In the genomic region with DNA sequence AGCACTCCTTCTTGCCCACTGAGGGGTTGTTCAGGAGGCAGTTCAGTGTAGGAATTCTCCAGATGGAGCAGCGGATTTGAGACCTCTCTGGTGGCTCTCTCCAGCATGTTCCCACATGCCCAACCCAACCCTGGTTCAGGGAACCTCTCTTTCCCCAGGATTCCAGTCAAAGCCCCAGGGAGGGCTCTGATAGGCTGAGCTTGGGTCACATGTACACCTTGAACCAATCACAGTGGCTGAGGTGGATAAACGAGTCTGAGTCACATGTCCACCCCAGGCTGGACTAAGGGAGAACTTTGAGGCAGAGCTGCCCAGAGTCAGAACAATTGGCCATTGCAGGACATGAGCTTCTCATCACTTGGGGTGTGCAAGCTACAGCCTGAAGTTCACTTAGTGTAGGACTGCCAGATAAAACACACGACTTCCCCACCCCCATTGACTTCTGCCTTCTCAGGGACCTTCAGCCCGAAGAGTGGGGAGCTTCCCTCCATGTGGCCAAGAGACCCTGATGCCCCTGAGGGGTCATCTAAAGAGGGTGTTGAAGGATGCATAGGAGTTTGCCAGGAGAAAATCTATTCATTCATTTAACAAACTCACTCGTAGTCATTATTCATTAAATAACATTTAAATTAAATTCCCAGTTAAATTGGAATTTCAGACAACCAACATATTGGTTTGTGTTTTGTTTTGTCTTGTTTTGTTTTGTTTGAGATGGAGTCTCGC, we compare ENCODE assay signal across 12 cellular contexts. TPM values are rescaled to one million over a fixed set of nuclear protein-coding genes. Genes with fewer than 3 reads are reported as not detected.
DNase-seq lines count a peak whose midpoint lies in the region; ATAC-seq and TF ChIP-seq lines count a peak whose summit lies in the region.
"Had no signal": no experiment of that assay in that cellular context is flagged by ENCODE, and none has a peak within 500 bp of the region (broad histone marks: within the 10 kb centered on the region; RNA-seq: fewer than 3 reads in every experiment).

No MANE protein-coding gene starts in this region.

- H3K9ac ChIP-seq in mammary epithelial cell (ENCODE audit: insufficient read depth, low read length): no peak overlapping the region

- no peaks in the 10 kb centered on the region for H3K36me3 ChIP-seq in mammary epithelial cell (ENCODE audit: insufficient read depth, low read length)

- H3K4me3 Mint-ChIP-seq in activated CD4-positive, alpha-beta memory T cell treated with anti-CD3 and anti-CD28 coated beads for 36 hours: no peak overlapping the region
- H3K4me3 Mint-ChIP-seq in activated CD4-positive, alpha-beta memory T cell treated with anti-CD3 and anti-CD28 coated beads, Interleukin-2, amount 10 ng/mL, durations not matched to agents 7 days and 5 days: no peak overlapping the region
- no peak overlapping the region for H3K4me3 Mint-ChIP-seq in activated T-cell treated with anti-CD3 and anti-CD28 coated beads, Interleukin-2, amount 50 U/mL, for 72 hours
- H3K4me3 Mint-ChIP-seq in natural killer cell treated with Interleukin-12 subunit alpha and Interleukin-12 subunit beta and Interleukin-15 and Interleukin-18, amount 100 ng/mL, for 72 hours: no peak overlapping the region
- no peak overlapping the region for H3K4me3 Mint-ChIP-seq in T-helper 17 cell
- H3K4me3 Mint-ChIP-seq: B cell, brain had no signal

- no peaks in the 10 kb centered on the region for H4K20me1 ChIP-seq in mammary epithelial cell (ENCODE audit: insufficient read depth, low read length)

- H3K4me1 ChIP-seq in mammary epithelial cell (ENCODE audit: insufficient read depth, low read length): peaks cover 18% of the 10 kb centered on the region

- H3K4me1 Mint-ChIP-seq in activated CD4-positive, alpha-beta memory T cell treated with anti-CD3 and anti-CD28 coated beads for 36 hours (ENCODE audit: low read depth): peaks cover 40% of the 10 kb centered on the region
- H3K4me1 Mint-ChIP-seq in activated CD4-positive, alpha-beta memory T cell treated with anti-CD3 and anti-CD28 coated beads, Interleukin-2, amount 10 ng/mL, durations not matched to agents 7 days and 5 days: peaks cover 59% of the 10 kb centered on the region
- H3K4me1 Mint-ChIP-seq in activated T-cell treated with anti-CD3 and anti-CD28 coated beads, Interleukin-2, amount 50 U/mL, for 72 hours (ENCODE audit: low read depth): peaks cover 49% of the 10 kb centered on the region
- H3K4me1 Mint-ChIP-seq in natural killer cell treated with Interleukin-12 subunit alpha and Interleukin-12 subunit beta and Interleukin-15 and Interleukin-18, amount 100 ng/mL, for 72 hours (ENCODE audit: low read depth in 2 of 2): peaks cover 33 to 36% of the 10 kb centered on the region in 2 donors
- H3K4me1 Mint-ChIP-seq in T-helper 17 cell: peaks cover 44% of the 10 kb centered on the region

- no peak for ATAC-seq in activated T-cell treated with anti-CD3 and anti-CD28 coated beads, Interleukin-2, amount 50 U/mL, for 72 hours (replicated peaks in 1 of 2)
- ATAC-seq in natural killer cell treated with Interleukin-12 subunit alpha and Interleukin-12 subunit beta and Interleukin-15 and Interleukin-18, amount 100 ng/mL, for 72 hours: no peak
- ATAC-seq in T-helper 17 cell: no peak

- no peak overlapping the region for H3K4me3 ChIP-seq in mammary epithelial cell (replicated peaks in 1 of 3; ENCODE audit: insufficient read depth in 1 of 3, low read depth in 2 of 3, low read length in 3 of 3)

- H3K4me2 ChIP-seq in mammary epithelial cell (ENCODE audit: insufficient read depth, low read depth, low read length): no peak overlapping the region

- peak overlapping the region; percentile 49 for H3K27ac Mint-ChIP-seq in activated CD4-positive, alpha-beta memory T cell treated with anti-CD3 and anti-CD28 coated beads for 36 hours
- H3K27ac Mint-ChIP-seq in activated CD4-positive, alpha-beta memory T cell treated with anti-CD3 and anti-CD28 coated beads, Interleukin-2, amount 10 ng/mL, durations not matched to agents 7 days and 5 days: no peak overlapping the region
- H3K27ac Mint-ChIP-seq in activated T-cell treated with anti-CD3 and anti-CD28 coated beads, Interleukin-2, amount 50 U/mL, for 72 hours: no peak overlapping the region
- H3K27ac Mint-ChIP-seq in natural killer cell treated with Interleukin-12 subunit alpha and Interleukin-12 subunit beta and Interleukin-15 and Interleukin-18, amount 100 ng/mL, for 72 hours: no peak overlapping the region
- no peak overlapping the region for H3K27ac Mint-ChIP-seq in T-helper 17 cell
- H3K27ac Mint-ChIP-seq: brain had no signal

- dilution Hi-C loops in mammary epithelial cell (cut with HindIII; ENCODE audit: low sequenced_read_pairs): no loop called here

- CTCF ChIA-PET in activated CD4-positive, alpha-beta memory T cell treated with anti-CD3 and anti-CD28 coated beads for 36 hours (lab: Charles Lee): interaction anchor here (0.7 to 1.5 kb wide), 2 partner anchors 20 to 86 kb away, joined by 3 read pairs; a partner anchor contains a TSS
- CTCF ChIA-PET in activated CD4-positive, alpha-beta memory T cell treated with anti-CD3 and anti-CD28 coated beads, Interleukin-2, amount 10 ng/mL, durations not matched to agents 7 days and 5 days (lab: Charles Lee): interaction anchor here (1.2 kb wide), 1 partner anchor 10 kb away, joined by 3 read pairs; no protein-coding TSS in a partner anchor
- CTCF ChIA-PET in mammary epithelial cell (lab: Charles Lee; ENCODE audit: low non-redundant PET): no interaction called here

- no peaks in the 10 kb centered on the region for H3K27me3 Mint-ChIP-seq in activated CD4-positive, alpha-beta memory T cell treated with anti-CD3 and anti-CD28 coated beads for 36 hours
- H3K27me3 Mint-ChIP-seq in activated CD4-positive, alpha-beta memory T cell treated with anti-CD3 and anti-CD28 coated beads, Interleukin-2, amount 10 ng/mL, durations not matched to agents 7 days and 5 days: peaks cover 1% of the 10 kb centered on the region
- H3K27me3 Mint-ChIP-seq in activated T-cell treated with anti-CD3 and anti-CD28 coated beads, Interleukin-2, amount 50 U/mL, for 72 hours (ENCODE audit: low read depth): no peaks in the 10 kb centered on the region
- no peaks in the 10 kb centered on the region for H3K27me3 Mint-ChIP-seq in natural killer cell treated with Interleukin-12 subunit alpha and Interleukin-12 subunit beta and Interleukin-15 and Interleukin-18, amount 100 ng/mL, for 72 hours
- no peaks in the 10 kb centered on the region for H3K27me3 Mint-ChIP-seq in T-helper 17 cell
- H3K27me3 Mint-ChIP-seq: B cell had no signal

- H3K9me3 Mint-ChIP-seq in activated CD4-positive, alpha-beta memory T cell treated with anti-CD3 and anti-CD28 coated beads for 36 hours: no peaks in the 10 kb centered on the region
- no peaks in the 10 kb centered on the region for H3K9me3 Mint-ChIP-seq in activated CD4-positive, alpha-beta memory T cell treated with anti-CD3 and anti-CD28 coated beads, Interleukin-2, amount 10 ng/mL, durations not matched to agents 7 days and 5 days
- H3K9me3 Mint-ChIP-seq in activated T-cell treated with anti-CD3 and anti-CD28 coated beads, Interleukin-2, amount 50 U/mL, for 72 hours: no peaks in the 10 kb centered on the region
- H3K9me3 Mint-ChIP-seq in natural killer cell treated with Interleukin-12 subunit alpha and Interleukin-12 subunit beta and Interleukin-15 and Interleukin-18, amount 100 ng/mL, for 72 hours: no peaks in the 10 kb centered on the region

- peak overlapping the region; percentile 72 for H2AFZ ChIP-seq in mammary epithelial cell (ENCODE audit: low read depth, low read length)

- no TSS peak for BruUV-seq in mammary epithelial cell (replicated peaks; lab: Mats Ljungman, UMichigan)

- H3K27me3 ChIP-seq in mammary epithelial cell (ENCODE audit: insufficient read depth, low read length): no peaks in the 10 kb centered on the region

- H3K27ac ChIP-seq in mammary epithelial cell (ENCODE audit: insufficient read depth, low read depth, low read length): no peak overlapping the region
- H3K27ac ChIP-seq in temporal lobe (ENCODE audit: low read depth, low read length): peak overlapping the region; percentile 71

- DNase-seq in activated CD4-positive, alpha-beta memory T cell treated with anti-CD3 and anti-CD28 coated beads for 36 hours: peak; percentile 26
- no peak for DNase-seq in activated CD4-positive, alpha-beta memory T cell treated with anti-CD3 and anti-CD28 coated beads, Interleukin-2, amount 10 ng/mL, durations not matched to agents 7 days and 5 days
- DNase-seq in NCI-H446 treated with DMSO at 0.1 percent for 48 hours (lab: John Stamatoyannopoulos, UW) (peak; percentile 6), mammary epithelial cell (peak; percentile 60), T-helper 17 cell (no peak)
- no peak for DNase-seq in activated T-cell treated with anti-CD3 and anti-CD28 coated beads, Interleukin-2, amount 50 U/mL, for 72 hours
- DNase-seq in natural killer cell treated with Interleukin-12 subunit alpha and Interleukin-12 subunit beta and Interleukin-15 and Interleukin-18, amount 100 ng/mL, for 72 hours (ENCODE audit: low spot score): no peak
- DNase-seq: activated CD4-positive, alpha-beta T cell treated with anti-CD3 and anti-CD28 coated beads for 48 hours; NCI-H774 had no signal

- H3K9me3 ChIP-seq in mammary epithelial cell (replicated peaks; ENCODE audit: insufficient read depth, low read length): no peaks in the 10 kb centered on the region
- H3K9me3 ChIP-seq in T-helper 17 cell (ENCODE audit: control insufficient read depth, low read length, poor library complexity, severe bottlenecking): no peaks in the 10 kb centered on the region

- no peaks in the 10 kb centered on the region for H3K79me2 ChIP-seq in mammary epithelial cell (ENCODE audit: insufficient read depth, low read length)

- in situ Hi-C loops in mammary epithelial cell (cut with MboI; ENCODE audit: low sequenced_read_pairs in 2 of 2): no loop called here

- no peaks in the 10 kb centered on the region for H3K36me3 Mint-ChIP-seq in activated CD4-positive, alpha-beta memory T cell treated with anti-CD3 and anti-CD28 coated beads for 36 hours
- no peaks in the 10 kb centered on the region for H3K36me3 Mint-ChIP-seq in activated CD4-positive, alpha-beta memory T cell treated with anti-CD3 and anti-CD28 coated beads, Interleukin-2, amount 10 ng/mL, durations not matched to agents 7 days and 5 days (ENCODE audit: low read depth)
- no peaks in the 10 kb centered on the region for H3K36me3 Mint-ChIP-seq in activated T-cell treated with anti-CD3 and anti-CD28 coated beads, Interleukin-2, amount 50 U/mL, for 72 hours (ENCODE audit: insufficient read depth in 2 of 2)
- no peaks in the 10 kb centered on the region for H3K36me3 Mint-ChIP-seq in natural killer cell treated with Interleukin-12 subunit alpha and Interleukin-12 subunit beta and Interleukin-15 and Interleukin-18, amount 100 ng/mL, for 72 hours
- no peaks in the 10 kb centered on the region for H3K36me3 Mint-ChIP-seq in T-helper 17 cell (ENCODE audit: low read depth)
- H3K36me3 Mint-ChIP-seq: brain had no signal

- no peak for TF ChIP-seq CTCF in mammary epithelial cell (conservative IDR thresholded peaks at IDR 0.05 in 1 of 2, IDR thresholded peaks at IDR 0.05 in 1 of 2; ENCODE audit: extremely low read depth in 1 of 2, insufficient read depth in 1 of 2, low read depth in 1 of 2, low read length in 2 of 2)

- 59% methylated on average over 6 of the region's 6 CpGs for WGBS in mammary epithelial cell (ENCODE audit: low coverage, missing lambda C conversion rate)

- POLR2A ChIA-PET in activated CD4-positive, alpha-beta memory T cell treated with anti-CD3 and anti-CD28 coated beads for 36 hours (lab: Charles Lee): no interaction called here
- POLR2A ChIA-PET in activated CD4-positive, alpha-beta memory T cell treated with anti-CD3 and anti-CD28 coated beads, Interleukin-2, amount 10 ng/mL, durations not matched to agents 7 days and 5 days (lab: Charles Lee): interaction anchor here (0.7 kb wide), 1 partner anchor 59 kb away, joined by 3 read pairs; a partner anchor contains a TSS

- intact Hi-C loops in activated CD4-positive, alpha-beta memory T cell treated with anti-CD3 and anti-CD28 coated beads for 36 hours (cut with micrococcal nuclease): loop anchor here (10.0 kb wide), 2 partner anchors 201 to 321 kb away; a partner anchor contains a TSS
- intact Hi-C loops in mammary epithelial cell (cut with micrococcal nuclease): no loop called here

RNA-seq across cellular contexts. Expression of a gene that starts 4.0 kb away (rescaled TPM):
- total RNA-seq in activated CD4-positive, alpha-beta memory T cell treated with anti-CD3 and anti-CD28 coated beads for 36 hours: 10 to 100 TPM; 22.5 to 23.8 TPM
- 10 to 100 TPM; 29.2 to 29.9 TPM for total RNA-seq in activated CD4-positive, alpha-beta memory T cell treated with anti-CD3 and anti-CD28 coated beads, Interleukin-2, amount 10 ng/mL, durations not matched to agents 7 days and 5 days
- 1 to 10 TPM; 3.8 to 7.0 TPM for total RNA-seq in mammary epithelial cell
- polyA plus RNA-seq in mammary epithelial cell: 2.3 TPM
- 8.9 TPM for polyA minus RNA-seq in mammary epithelial cell
- 7.6 TPM for total RNA-seq in temporal lobe
- 10 to 100 TPM; 22.4 to 23.2 TPM for total RNA-seq in activated T-cell treated with anti-CD3 and anti-CD28 coated beads, Interleukin-2, amount 50 U/mL, for 72 hours
- 10 to 100 TPM; 30.3 to 31.4 TPM for total RNA-seq in natural killer cell treated with Interleukin-12 subunit alpha and Interleukin-12 subunit beta and Interleukin-15 and Interleukin-18, amount 100 ng/mL, for 72 hours
- 10 to 100 TPM; 38.2 to 50.8 TPM for total RNA-seq in T-helper 17 cell

RNA-seq across cellular contexts. Expression of a gene that starts 6.9 kb away (rescaled TPM):
- 10 to 100 TPM; 22.6 to 23.3 TPM for total RNA-seq in activated CD4-positive, alpha-beta memory T cell treated with anti-CD3 and anti-CD28 coated beads for 36 hours
- total RNA-seq in activated CD4-positive, alpha-beta memory T cell treated with anti-CD3 and anti-CD28 coated beads, Interleukin-2, amount 10 ng/mL, durations not matched to agents 7 days and 5 days: 10 to 100 TPM; 66.1 to 70.6 TPM
- total RNA-seq in mammary epithelial cell (not detected), temporal lobe (not detected), T-helper 17 cell (10 to 100 TPM; 56.7 to 71.1 TPM)
- 0.03 TPM for polyA plus RNA-seq in mammary epithelial cell
- polyA minus RNA-seq in mammary epithelial cell: not detected
- 10 to 100 TPM; 13.4 to 20.4 TPM for total RNA-seq in activated T-cell treated with anti-CD3 and anti-CD28 coated beads, Interleukin-2, amount 50 U/mL, for 72 hours
- 100 to 1,000 TPM; 109 to 124 TPM for total RNA-seq in natural killer cell treated with Interleukin-12 subunit alpha and Interleukin-12 subunit beta and Interleukin-15 and Interleukin-18, amount 100 ng/mL, for 72 hours

RNA-seq across cellular contexts. Expression of a gene that starts 59.4 kb away (rescaled TPM):
- 10 to 100 TPM; 14.9 to 19.1 TPM for total RNA-seq in activated CD4-positive, alpha-beta memory T cell treated with anti-CD3 and anti-CD28 coated beads for 36 hours
- 10 to 100 TPM; 10.9 to 11.3 TPM for total RNA-seq in activated CD4-positive, alpha-beta memory T cell treated with anti-CD3 and anti-CD28 coated beads, Interleukin-2, amount 10 ng/mL, durations not matched to agents 7 days and 5 days
- total RNA-seq in mammary epithelial cell (10 to 100 TPM; 37.2 to 49.7 TPM), temporal lobe (62.7 TPM), T-helper 17 cell (1 to 10 TPM; 8.6 to 9.1 TPM)
- 22.5 TPM for polyA plus RNA-seq in mammary epithelial cell
- polyA minus RNA-seq in mammary epithelial cell: 13.3 TPM
- 10 to 100 TPM; 13.3 to 15.4 TPM for total RNA-seq in activated T-cell treated with anti-CD3 and anti-CD28 coated beads, Interleukin-2, amount 50 U/mL, for 72 hours
- 10 to 100 TPM; 12.6 to 20.1 TPM for total RNA-seq in natural killer cell treated with Interleukin-12 subunit alpha and Interleukin-12 subunit beta and Interleukin-15 and Interleukin-18, amount 100 ng/mL, for 72 hours

Comparison
In these comparisons a context has a peak if more than half of its experiments do, and no peak if none do; other contexts are left out.
1. DNase-seq: peak in activated CD4-positive, alpha-beta memory T cell treated with anti-CD3 and anti-CD28 coated beads for 36 hours (single experiment), NCI-H446 treated with DMSO at 0.1 percent for 48 hours (single experiment) and mammary epithelial cell (single experiment); none in activated CD4-positive, alpha-beta memory T cell treated with anti-CD3 and anti-CD28 coated beads, Interleukin-2, amount 10 ng/mL, durations not matched to agents 7 days and 5 days (single experiment), activated T-cell treated with anti-CD3 and anti-CD28 coated beads, Interleukin-2, amount 50 U/mL, for 72 hours (0 of 2), natural killer cell treated with Interleukin-12 subunit alpha and Interleukin-12 subunit beta and Interleukin-15 and Interleukin-18, amount 100 ng/mL, for 72 hours (single experiment) and T-helper 17 cell (0 of 3).
2. RNA of a gene that starts 6.9 kb away (total RNA-seq): 109 to 124 TPM in natural killer cell treated with Interleukin-12 subunit alpha and Interleukin-12 subunit beta and Interleukin-15 and Interleukin-18, amount 100 ng/mL, for 72 hours, 56.7 to 71.1 TPM in T-helper 17 cell, 66.1 to 70.6 TPM in activated CD4-positive, alpha-beta memory T cell treated with anti-CD3 and anti-CD28 coated beads, Interleukin-2, amount 10 ng/mL, durations not matched to agents 7 days and 5 days, 22.6 to 23.3 TPM in activated CD4-positive, alpha-beta memory T cell treated with anti-CD3 and anti-CD28 coated beads for 36 hours and 13.4 to 20.4 TPM in activated T-cell treated with anti-CD3 and anti-CD28 coated beads, Interleukin-2, amount 50 U/mL, for 72 hours; not detected in mammary epithelial cell and not detected in temporal lobe (single experiment); every median in the first group is over 10 times any median in the second.